ENCODE assay signal across 5 cellular contexts in the genomic region with DNA sequence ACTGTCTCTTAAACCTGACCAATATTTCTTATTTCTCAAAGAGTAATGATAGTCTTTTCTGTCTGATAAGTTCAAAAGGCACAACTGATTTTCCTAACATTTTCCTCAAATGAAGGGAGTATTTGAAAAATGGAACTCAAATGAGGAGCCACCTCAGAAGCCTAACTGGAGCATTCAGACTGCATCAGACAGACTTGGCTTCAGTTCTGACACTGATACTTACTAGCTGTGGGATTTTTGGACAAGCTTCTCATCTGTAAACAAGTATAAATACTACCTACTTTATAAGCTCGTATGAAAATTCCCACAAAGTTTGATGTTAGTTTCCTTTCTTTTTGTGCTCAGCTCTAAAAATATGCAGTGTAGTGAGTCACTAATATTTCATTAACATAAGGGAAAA.
"Had no signal": no experiment of that assay in that cellular context is flagged by ENCODE, and none has a peak within 500 bp of the region (broad histone marks: within the 10 kb centered on the region; RNA-seq: fewer than 3 reads in every experiment).

No MANE protein-coding gene starts in this region.

- H3K4me1 Mint-ChIP-seq: GM23338, H9 had no signal

- H2AFZ ChIP-seq: GM23338 had no signal

- ATAC-seq: GM23338, K562 had no signal

- H3K4me3 ChIP-seq: GM23338, K562 had no signal

- H3K9me3 Mint-ChIP-seq: GM23338, H9 had no signal

- DNase-seq: H9, HCEC 1CT, IMR-90 had no signal

- H3K27ac Mint-ChIP-seq: H9 had no signal

- H3K4me3 Mint-ChIP-seq: GM23338, H9 had no signal

- H3K4me2 ChIP-seq: GM23338 had no signal
